Comparison of ENCODE assay signal across 2 cellular contexts in the genomic region with DNA sequence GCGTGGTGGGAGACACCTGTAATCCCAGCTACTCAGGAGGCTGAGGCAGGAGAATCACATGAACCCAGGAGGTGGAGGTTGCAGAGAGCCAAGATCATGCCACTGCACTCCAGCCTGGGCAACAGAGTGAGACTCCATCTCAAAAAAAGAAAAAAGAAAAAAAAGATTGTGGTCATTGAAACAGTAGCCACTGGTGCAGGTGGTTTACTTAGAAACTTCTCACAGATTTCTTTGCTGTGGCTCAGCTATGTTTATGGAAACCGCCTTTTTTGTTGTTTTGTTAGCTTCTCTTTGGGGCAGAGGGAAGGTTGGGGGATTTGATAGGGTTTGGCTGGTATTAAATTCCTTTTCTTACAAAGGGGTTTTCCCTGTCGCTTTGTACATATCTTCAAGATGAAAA. TPM values are rescaled to one million over a fixed set of nuclear protein-coding genes. Genes with fewer than 3 reads are reported as not detected.
"Had no signal": no experiment of that assay in that cellular context is flagged by ENCODE, and none has a peak within 500 bp of the region (broad histone marks: within the 10 kb centered on the region; RNA-seq: fewer than 3 reads in every experiment).

No MANE protein-coding gene starts in this region.

RNA-seq across cellular contexts. Expression of a gene that starts 19.7 kb away (rescaled TPM):
- total RNA-seq: activated CD4-positive, alpha-beta T cell treated with anti-CD3 and anti-CD28 coated beads, Interleukin-2, amount 10 ng/mL, durations not matched to agents 24 days and 14 days; activated T-helper 2 cell treated with anti-CD3 and anti-CD28 coated beads, Interferon-gamma antibody, Interleukin-2, Interleukin-4, amounts not matched to agents 10 μg/mL and 5 μg/mL and 100 μg/mL, durations not matched to agents 14 hours and 24 hours and 36 hours had no signal
